ENCODE assay signal across 30 cellular contexts in the genomic region with DNA sequence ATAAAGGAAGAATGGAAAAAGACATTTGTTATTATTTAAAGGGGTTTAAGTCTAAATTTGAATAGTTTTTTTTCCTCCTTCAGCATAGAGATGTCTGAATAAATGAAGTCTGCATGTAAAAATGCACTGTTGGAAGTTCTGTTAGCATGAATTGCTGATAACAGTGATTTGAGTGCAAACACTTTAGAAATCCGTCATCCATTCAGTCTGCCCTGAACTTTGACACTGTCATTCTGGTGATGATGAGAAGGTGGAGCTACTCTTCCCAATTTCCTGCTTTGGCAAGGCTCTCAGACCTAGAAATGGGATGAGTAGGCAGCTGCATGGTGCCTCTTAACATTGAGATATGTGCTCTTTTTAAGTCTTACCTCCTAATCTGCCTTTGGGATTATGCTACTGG.
"Had no signal": no experiment of that assay in that cellular context is flagged by ENCODE, and none has a peak within 500 bp of the region (broad histone marks: within the 10 kb centered on the region; RNA-seq: fewer than 3 reads in every experiment).

No MANE protein-coding gene starts in this region.

- ATAC-seq: body of pancreas; gastrocnemius medialis; naive thymus-derived CD8-positive, alpha-beta T cell; pancreas; psoas muscle; stimulated activated memory B cell treated with anti-CD40 and anti-IgM and Interleukin-4, amounts not matched to agents 10 μg/mL and 1 μg/mL and 100 μg/mL, for 72 hours; stimulated activated naive CD8-positive, alpha-beta T cell treated with anti-CD3 and anti-CD28 coated beads, Interleukin-15, amount 100 ng/mL, for 72 hours had no signal

- H3K9me3 ChIP-seq: adrenal gland, body of pancreas, gastrocnemius medialis, pancreas, psoas muscle, sigmoid colon, uterus had no signal

- H3K36me3 ChIP-seq: uterus had no signal

- H3K4me3 ChIP-seq: adrenal gland, body of pancreas, cardiac muscle cell, coronary artery, dorsolateral prefrontal cortex, gastrocnemius medialis, pancreas, psoas muscle, sigmoid colon, smooth muscle cell, uterus had no signal

- H3K27ac ChIP-seq: adrenal gland, body of pancreas, cardiac muscle cell, coronary artery, dorsolateral prefrontal cortex, gastrocnemius medialis, pancreas, psoas muscle, sigmoid colon, uterus had no signal

- H3K27me3 ChIP-seq: adrenal gland, body of pancreas, cardiac muscle cell, dorsolateral prefrontal cortex, gastrocnemius medialis, pancreas, sigmoid colon, uterus had no signal

- DNase-seq: activated B cell treated with CpG ODN at 0.5 μM for 24 hours; activated CD4-positive, alpha-beta T cell treated with anti-CD3 and anti-CD28 coated beads, Interleukin-2, amount 50 U/mL, for 4 hours; activated effector memory CD4-positive, alpha-beta T cell treated with anti-CD3 and anti-CD28 coated beads, Interleukin-2, amount 50 U/mL, for 16 hours; activated naive CD4-positive, alpha-beta T cell treated with anti-CD3 and anti-CD28 coated beads for 36 hours; activated naive CD8-positive, alpha-beta T cell treated with anti-CD3 and anti-CD28 coated beads for 36 hours; activated T-cell treated with anti-CD3 and anti-CD28 coated beads for 4 hours; adrenal gland; aorta; body of pancreas; dorsolateral prefrontal cortex; effector memory CD4-positive, alpha-beta T cell; gastrocnemius medialis; glutamatergic neuron; islet precursor cell; midbrain; naive thymus-derived CD8-positive, alpha-beta T cell; nucleus accumbens; pancreas; psoas muscle; sigmoid colon; stimulated activated CD4-positive, alpha-beta T cell treated with anti-CD3 and anti-CD28 coated beads, Interleukin-1b, Interleukin-23, amount 100 ng/mL, for 48 hours; stimulated activated CD4-positive, alpha-beta T cell treated with anti-CD3 and anti-CD28 coated beads, Interleukin-4, amount 100 ng/mL, for 4 hours; stimulated activated CD8-positive, alpha-beta memory T cell treated with anti-CD3 and anti-CD28 coated beads, Interleukin-4, amount 100 ng/mL, for 48 hours; stimulated activated naive CD8-positive, alpha-beta T cell treated with anti-CD3 and anti-CD28 coated beads, Interleukin-15, amount 100 ng/mL, for 72 hours; substantia nigra; uterus had no signal

- H3K4me2 ChIP-seq: smooth muscle cell had no signal

- H3K4me1 ChIP-seq: body of pancreas, gastrocnemius medialis, psoas muscle, uterus had no signal

- FAIRE-seq: pancreas had no signal
